10 cellular contexts compared by ENCODE assay signal in genomic region chr1:182617734-182618288, GRCh38. TPM values are rescaled to one million over a fixed set of nuclear protein-coding genes. Genes with fewer than 3 reads are reported as not detected.
DNase-seq lines count a peak whose midpoint lies in the region; ATAC-seq, FAIRE-seq and TF ChIP-seq lines count a peak whose summit lies in the region.
"Had no signal": no experiment of that assay in that cellular context is flagged by ENCODE, and none has a peak within 500 bp of the region (broad histone marks: within the 10 kb centered on the region; RNA-seq: fewer than 3 reads in every experiment).

No MANE protein-coding gene starts in this region.

- intact Hi-C loops in K562 (cut with micrococcal nuclease) (no loop called here), pancreas (cut with DNase I) (no loop called here)
- intact Hi-C loops in naive thymus-derived CD4-positive, alpha-beta T cell (cut with micrococcal nuclease): loop anchor here (1.0 to 5.0 kb wide), 7 partner anchors 8 to 1221 kb away; partner anchors contain the start of genes ARPC5 (in 1 of the 2) and SMG7 (in 1 of the 2)

- no peak for TF ChIP-seq EP300 in K562 (IDR thresholded peaks at IDR 0.05; ENCODE audit: low read length)

- H3K4me3 Mint-ChIP-seq in nephron progenitor cell: peak overlapping the region; percentile 74
- peak overlapping the region in 1 of 10 donors; percentile 13 for H3K4me3 Mint-ChIP-seq in naive thymus-derived CD4-positive, alpha-beta T cell

- no peaks in the 10 kb centered on the region for H3K9me1 ChIP-seq in K562 (ENCODE audit: control insufficient read depth, insufficient read depth, low read length)

- peaks cover 42% of the 10 kb centered on the region for H3K27me3 Mint-ChIP-seq in nephron progenitor cell (ENCODE audit: low read depth, poor library complexity)
- H3K27me3 Mint-ChIP-seq in naive thymus-derived CD4-positive, alpha-beta T cell: peaks cover 0 to 56% (median 14%) of the 10 kb centered on the region in 5 donors

- no peaks in the 10 kb centered on the region for H3K79me2 ChIP-seq in K562 (ENCODE audit: control insufficient read depth, insufficient read depth, low read length)

- DNase-seq in GM18507 (ENCODE audit: extremely low spot score, insufficient read length, low read depth): no peak
- DNase-seq in NCI-H1092 (lab: John Stamatoyannopoulos, UW): peak; percentile 21
- DNase-seq in K562 (ENCODE audit: extremely low read depth in 1 of 4, low spot score in 3 of 4): no peak
- DNase-seq in nephron progenitor cell: no peak
- no peak for DNase-seq in naive thymus-derived CD4-positive, alpha-beta T cell
- no peak for DNase-seq in pancreas
- DNase-seq: naive B cell had no signal

- peaks cover 14% of the 10 kb centered on the region for H3K36me3 Mint-ChIP-seq in nephron progenitor cell (ENCODE audit: low read depth)
- H3K36me3 Mint-ChIP-seq in naive thymus-derived CD4-positive, alpha-beta T cell: peaks cover 0 to 16% (median 6%) of the 10 kb centered on the region in 5 donors

- peaks cover 18% of the 10 kb centered on the region for H3K9me3 Mint-ChIP-seq in nephron progenitor cell
- peaks cover 0 to 14% (median 9%) of the 10 kb centered on the region in 11 donors for H3K9me3 Mint-ChIP-seq in naive thymus-derived CD4-positive, alpha-beta T cell

- H3K9ac ChIP-seq in K562 (ENCODE audit: insufficient read depth in 1 of 2, low read depth in 2 of 2, low read length in 2 of 2): no peak overlapping the region

- FAIRE-seq in GM18507 (lab: Jason Lieb, UNC): peak; percentile 64
- no peak for FAIRE-seq in K562 (lab: Jason Lieb, UNC)
- FAIRE-seq in pancreas (lab: Jason Lieb, UNC): no peak
- FAIRE-seq: HTR-8/SVneo had no signal

- BruUV-seq in K562 (replicated peaks; lab: Mats Ljungman, UMichigan): no TSS peak

- H3K4me1 Mint-ChIP-seq in nephron progenitor cell: peaks cover 67% of the 10 kb centered on the region
- H3K4me1 Mint-ChIP-seq in naive thymus-derived CD4-positive, alpha-beta T cell: peaks cover 28 to 67% (median 32%) of the 10 kb centered on the region in 7 donors

- H4K20me1 ChIP-seq in K562 (replicated peaks; ENCODE audit: control insufficient read depth, insufficient read depth, low read length): no peaks in the 10 kb centered on the region; the same call in none of the 2 replicates

- 4% methylated on average over 6 of the region's 6 CpGs for WGBS in K562 (ENCODE audit: insufficient coverage, low coverage, missing lambda C conversion rate)
- WGBS in pancreas, 2 donors: 67 to 68% methylated on average over 6 of the region's 6 CpGs

- TF ChIP-seq CTCF in K562 (IDR thresholded peaks at IDR 0.05 in 2 of 3, conservative IDR thresholded peaks at IDR 0.05 in 1 of 3; ENCODE audit: insufficient read depth in 2 of 3, low read depth in 1 of 3, low read length in 3 of 3) (no peak), nephron progenitor cell (IDR thresholded peaks at IDR 0.05) (no peak), pancreas (IDR thresholded peaks at IDR 0.05) (no peak)

- CTCF ChIA-PET in K562 (lab: Yijun Ruan, JAX; ENCODE audit: low intra/inter-chr PET ratio): no interaction called here
- CTCF ChIA-PET in naive thymus-derived CD4-positive, alpha-beta T cell (lab: Charles Lee): interaction anchor here (0.6 kb wide), 1 partner anchor 32 kb away, joined by 6 read pairs; no protein-coding TSS in a partner anchor

- in situ Hi-C loops in K562 (cut with MboI): no loop called here

- H3K4me2 ChIP-seq in K562 (ENCODE audit: insufficient read depth, low read length): no peak overlapping the region

- POLR2A ChIA-PET in K562 (lab: Yijun Ruan, JAX): interaction anchor here (1.3 to 1.8 kb wide), 3 partner anchors 9 to 15 kb away, joined by 3 to 5 read pairs (median 3); no protein-coding TSS in a partner anchor
- POLR2A ChIA-PET in naive thymus-derived CD4-positive, alpha-beta T cell (lab: Charles Lee): interaction anchor here (2.8 kb wide), 1 partner anchor 9 kb away, joined by 9 read pairs; no protein-coding TSS in a partner anchor

- H3K4me3 ChIP-seq in K562: no peak overlapping the region
- no peak overlapping the region for H3K4me3 ChIP-seq in naive thymus-derived CD4-positive, alpha-beta T cell (ENCODE audit: low read length)
- H3K4me3 ChIP-seq in pancreas: no peak overlapping the region
- H3K4me3 ChIP-seq: SJSA1 had no signal

- H3K4me1 ChIP-seq in K562 (replicated peaks in 1 of 2; ENCODE audit: control insufficient read depth in 2 of 2, insufficient read depth in 2 of 2, low read length in 2 of 2): peaks cover 9 to 15% of the 10 kb centered on the region in 2 experiments; a peak in 4 of 5 replicates
- peaks cover 15 to 32% of the 10 kb centered on the region in 2 donors for H3K4me1 ChIP-seq in naive thymus-derived CD4-positive, alpha-beta T cell (ENCODE audit: control insufficient read depth in 2 of 2, insufficient read depth in 2 of 2, low read length in 2 of 2)
- H3K4me1 ChIP-seq in pancreas: peaks cover 3 to 6% (median 5%) of the 10 kb centered on the region in 3 donors

- no peak overlapping the region for H3K27ac ChIP-seq in K562 (ENCODE audit: extremely low read depth, low read depth, low read length)
- no peak overlapping the region for H3K27ac ChIP-seq in naive thymus-derived CD4-positive, alpha-beta T cell (ENCODE audit: low read depth, low read length)
- no peak overlapping the region for H3K27ac ChIP-seq in pancreas
- H3K27ac ChIP-seq: SJSA1 had no signal

- H3K27ac Mint-ChIP-seq in nephron progenitor cell: no peak overlapping the region
- peak overlapping the region in 2 of 9 donors; percentile 15 to 95 for H3K27ac Mint-ChIP-seq in naive thymus-derived CD4-positive, alpha-beta T cell

- ATAC-seq in K562 (no peak), pancreas (no peak), GM19397 (IDR thresholded peaks at IDR 0.05; ENCODE audit: unreplicated experiment) (no peak)
- ATAC-seq in naive thymus-derived CD4-positive, alpha-beta T cell: no peak

- no peak for TF ChIP-seq POLR2A in K562 (conservative IDR thresholded peaks at IDR 0.05)

- no peaks in the 10 kb centered on the region for H3K9me3 ChIP-seq in K562 (replicated peaks; ENCODE audit: control insufficient read depth, insufficient read depth, low read depth, low read length)
- H3K9me3 ChIP-seq in naive thymus-derived CD4-positive, alpha-beta T cell (ENCODE audit: control insufficient read depth in 2 of 3, low read length in 3 of 3): no peaks in the 10 kb centered on the region
- no peaks in the 10 kb centered on the region for H3K9me3 ChIP-seq in pancreas
- H3K9me3 ChIP-seq: SJSA1 had no signal

- TF ChIP-seq RAD21 in K562 (CRISPR knock-in tag; conservative IDR thresholded peaks at IDR 0.05 in 1 of 2, IDR thresholded peaks at IDR 0.05 in 1 of 2): no peak

- no peak overlapping the region for H2AFZ ChIP-seq in K562 (ENCODE audit: low read depth, low read length)

- H3K27me3 ChIP-seq in K562 (ENCODE audit: control insufficient read depth in 2 of 2, insufficient read depth in 2 of 2, low read length in 2 of 2) (peaks cover 46 to 52% of the 10 kb centered on the region in 2 experiments), pancreas (peaks cover 0 to 13% (median 0%) of the 10 kb centered on the region in 4 donors)
- no peaks in the 10 kb centered on the region for H3K27me3 ChIP-seq in naive thymus-derived CD4-positive, alpha-beta T cell (ENCODE audit: control insufficient read depth in 2 of 2, insufficient read depth in 2 of 2, low read length in 2 of 2)
- H3K27me3 ChIP-seq: SJSA1 had no signal

- H3K36me3 ChIP-seq in K562 (ENCODE audit: control insufficient read depth, insufficient read depth, low read length) (no peaks in the 10 kb centered on the region), pancreas (no peaks in the 10 kb centered on the region)
- H3K36me3 ChIP-seq in naive thymus-derived CD4-positive, alpha-beta T cell (ENCODE audit: control insufficient read depth in 2 of 3, insufficient read depth in 3 of 3, low read length in 3 of 3): no peaks in the 10 kb centered on the region
- H3K36me3 ChIP-seq: SJSA1 had no signal

RNA-seq across cellular contexts. Expression of gene RGS16, which starts 13.6 kb away (rescaled TPM):
- 0.32 and 0.42 TPM in 2 replicates for total RNA-seq in K562 (2011; cell fraction: chromatin; rRNA removed; ENCODE audit: low replicate concordance)
- 0.13 and 0.17 TPM in 2 replicates for total RNA-seq in K562 (2011; cell fraction: nucleolus; rRNA removed)
- not detected in 2 replicates for total RNA-seq in K562 (2011; cell fraction: nucleoplasm; rRNA removed)
- total RNA-seq in K562 (2014; rRNA removed) (0.37 and 0.50 TPM in 2 replicates), K562 (2014; rRNA removed; fragmentation: Illumina TruSeq; extraction: Trizol) (0.26 and 0.36 TPM in 2 replicates), K562 (2015; rRNA removed; fragmentation: Illumina TruSeq; extraction: Trizol) (0.15 and 0.29 TPM in 2 replicates), K562 (2021) (0.38 and 0.55 TPM in 2 replicates), pancreas (1 to 10 TPM; 1.8 to 4.4 (median 2.7) TPM)
- polyA plus RNA-seq in K562 (2011; rRNA removed) (0.09 and 0.20 TPM in 2 replicates), K562 (2014; fragmentation: Illumina TruSeq; extraction: Trizol) (0.52 and 0.62 TPM in 2 replicates), K562 (2014; fragmentation: Nextera tagmentation; extraction: Ambion mirVana) (under 1 TPM; 0.07 to 0.21 TPM), K562 (2014; rRNA removed) (0.53 and 0.66 TPM in 2 replicates), pancreas (10 to 100 TPM in 1 of 2 donors, 1 to 10 TPM in 1; 8.0 to 19.3 TPM)
- polyA plus RNA-seq in K562 (2011; cell fraction: cytosol; rRNA removed): 0.13 and 0.34 TPM in 2 replicates
- 0.06 and 0.31 TPM in 2 replicates for polyA plus RNA-seq in K562 (2011; cell fraction: nucleus; rRNA removed)
- 0.40 and 1.7 TPM in 2 replicates for polyA plus RNA-seq in K562 (2012)
- 0.32 TPM in 1 of 2 replicates, not detected in the other for polyA minus RNA-seq in K562 (2011; rRNA and poly(A)+ RNA removed)
- not detected in 2 replicates for polyA minus RNA-seq in K562 (2011; cell fraction: cytosol; rRNA and poly(A)+ RNA removed)
- polyA minus RNA-seq in K562 (2011; cell fraction: nucleus; rRNA and poly(A)+ RNA removed): 0.11 and 0.40 TPM in 2 replicates
- total RNA-seq in naive thymus-derived CD4-positive, alpha-beta T cell: 10 to 100 TPM in 1 of 5 experiments, 1 to 10 TPM in 2, under 1 TPM in 2; 0.49 to 17.5 (median 3.4) TPM
- under 1 TPM; 0.10 to 0.27 TPM for polyA plus RNA-seq in naive thymus-derived CD4-positive, alpha-beta T cell

RNA-seq across cellular contexts. Expression of gene RNASEL, which starts 28.8 kb away (rescaled TPM):
- total RNA-seq in K562 (2011; cell fraction: chromatin; rRNA removed; ENCODE audit: low replicate concordance): 7.7 and 12.7 TPM in 2 replicates
- total RNA-seq in K562 (2011; cell fraction: nucleolus; rRNA removed): 5.3 and 5.8 TPM in 2 replicates
- 10.9 and 15.1 TPM in 2 replicates for total RNA-seq in K562 (2011; cell fraction: nucleoplasm; rRNA removed)
- total RNA-seq in K562 (2014; rRNA removed) (5.4 and 6.2 TPM in 2 replicates), K562 (2014; rRNA removed; fragmentation: Illumina TruSeq; extraction: Trizol) (8.6 and 8.7 TPM in 2 replicates), K562 (2015; rRNA removed; fragmentation: Illumina TruSeq; extraction: Trizol) (8.4 and 9.1 TPM in 2 replicates), K562 (2021) (5.4 and 5.7 TPM in 2 replicates), pancreas (1 to 10 TPM; 1.1 to 7.0 (median 2.7) TPM)
- polyA plus RNA-seq in K562 (2011; rRNA removed) (4.2 and 8.6 TPM in 2 replicates), K562 (2014; fragmentation: Illumina TruSeq; extraction: Trizol) (6.2 and 7.2 TPM in 2 replicates), K562 (2014; fragmentation: Nextera tagmentation; extraction: Ambion mirVana) (10 to 100 TPM in 1 of 2 experiments, 1 to 10 TPM in 1; 4.3 to 11.1 TPM), K562 (2014; rRNA removed) (5.1 and 5.6 TPM in 2 replicates), pancreas (1 to 10 TPM; 1.8 to 2.8 TPM)
- polyA plus RNA-seq in K562 (2011; cell fraction: cytosol; rRNA removed): 2.0 and 2.2 TPM in 2 replicates
- polyA plus RNA-seq in K562 (2011; cell fraction: nucleus; rRNA removed): 5.7 and 8.2 TPM in 2 replicates
- 6.4 and 9.3 TPM in 2 replicates for polyA plus RNA-seq in K562 (2012)
- 8.0 and 12.0 TPM in 2 replicates for polyA minus RNA-seq in K562 (2011; rRNA and poly(A)+ RNA removed)
- polyA minus RNA-seq in K562 (2011; cell fraction: cytosol; rRNA and poly(A)+ RNA removed): 1.3 and 3.3 TPM in 2 replicates
- 4.3 and 5.2 TPM in 2 replicates for polyA minus RNA-seq in K562 (2011; cell fraction: nucleus; rRNA and poly(A)+ RNA removed)
- 10 to 100 TPM in 3 of 5 experiments, 1 to 10 TPM in 2; 5.7 to 34.9 (median 12.1) TPM for total RNA-seq in naive thymus-derived CD4-positive, alpha-beta T cell
- 10 to 100 TPM in 1 of 2 donors, 1 to 10 TPM in 1; 8.2 to 15.1 TPM for polyA plus RNA-seq in naive thymus-derived CD4-positive, alpha-beta T cell

Comparison
In these comparisons a context has a peak if more than half of its experiments do, and no peak if none do; other contexts are left out.
1. intact Hi-C loops: an anchor here in naive thymus-derived CD4-positive, alpha-beta T cell (1.0 to 5.0 kb wide); none called in K562 and pancreas.